ENCODE assay signal across 1 cellular context in the genomic region with DNA sequence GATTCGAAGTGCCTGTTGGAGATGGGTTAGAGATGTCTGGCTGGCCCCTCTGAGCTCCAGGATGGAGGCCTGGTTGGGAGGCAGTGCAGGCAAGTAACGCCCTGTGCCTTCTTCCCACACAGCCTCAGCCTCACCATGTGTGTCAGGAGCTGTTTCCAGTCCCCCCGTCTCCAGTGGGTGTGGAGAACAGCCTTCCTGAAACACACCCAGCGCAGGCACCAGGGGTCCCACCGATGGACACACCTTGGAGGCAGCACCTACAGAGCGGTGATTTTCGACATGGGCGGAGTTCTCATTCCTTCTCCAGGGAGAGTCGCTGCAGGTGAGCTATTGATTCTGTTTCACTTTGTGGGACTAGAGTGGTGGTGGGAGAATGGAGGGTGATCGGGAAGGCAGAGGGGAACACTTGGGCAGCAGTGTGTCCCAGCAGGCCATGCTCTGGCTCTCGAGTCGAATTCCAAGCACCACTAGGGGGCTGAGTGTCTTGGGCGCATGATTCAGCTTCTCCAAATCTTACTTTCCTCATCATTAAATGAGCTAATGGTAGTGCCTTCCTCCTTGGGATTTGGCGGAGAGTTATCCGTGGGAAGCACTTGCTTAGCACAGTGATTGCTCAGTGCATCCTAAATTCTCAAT.
TF ChIP-seq lines count a peak whose summit lies in the region.

No MANE protein-coding gene starts in this region.

TF ChIP-seq in WTC11, 78 proteins besides CTCF, POLR2A, EP300 and RAD21 (continued from another document):
- TF ChIP-seq, protein P1, sequence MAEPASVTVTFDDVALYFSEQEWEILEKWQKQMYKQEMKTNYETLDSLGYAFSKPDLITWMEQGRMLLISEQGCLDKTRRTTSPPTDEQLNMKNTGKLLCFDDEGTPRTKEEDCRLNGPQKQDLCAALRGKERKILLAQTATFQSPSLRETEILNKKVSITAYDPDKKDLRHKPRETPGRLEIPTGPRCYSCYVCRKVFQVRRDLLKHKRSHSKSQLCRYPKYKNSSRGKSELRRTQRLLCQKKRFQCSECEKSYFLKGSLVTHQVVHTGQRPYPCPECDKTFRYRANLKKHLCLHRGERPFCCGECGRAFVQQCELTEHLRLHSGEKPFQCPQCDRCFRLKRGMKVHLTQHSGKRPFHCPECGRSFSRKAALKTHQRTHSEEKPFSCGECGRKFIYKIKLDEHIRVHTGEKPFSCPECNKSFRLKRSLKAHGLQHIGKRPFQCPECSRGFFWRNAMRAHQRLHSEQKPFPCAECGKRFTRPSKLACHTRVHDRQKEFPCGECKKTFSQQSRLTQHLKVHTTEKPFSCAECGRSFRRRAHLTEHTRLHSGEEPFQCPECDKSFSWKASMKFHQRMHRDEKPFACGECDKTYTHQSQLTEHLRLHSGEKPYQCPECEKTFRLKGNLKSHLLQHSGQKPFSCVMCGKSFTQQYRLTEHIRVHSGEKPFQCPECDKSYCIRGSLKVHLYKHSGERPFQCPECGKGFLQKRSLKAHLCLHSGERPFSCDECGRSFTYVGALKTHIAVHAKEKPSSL (CRISPR knock-in tag; conservative IDR thresholded peaks at IDR 0.05): no peak
